Comparison of ENCODE assay signal across 8 cellular contexts in the genomic region with DNA sequence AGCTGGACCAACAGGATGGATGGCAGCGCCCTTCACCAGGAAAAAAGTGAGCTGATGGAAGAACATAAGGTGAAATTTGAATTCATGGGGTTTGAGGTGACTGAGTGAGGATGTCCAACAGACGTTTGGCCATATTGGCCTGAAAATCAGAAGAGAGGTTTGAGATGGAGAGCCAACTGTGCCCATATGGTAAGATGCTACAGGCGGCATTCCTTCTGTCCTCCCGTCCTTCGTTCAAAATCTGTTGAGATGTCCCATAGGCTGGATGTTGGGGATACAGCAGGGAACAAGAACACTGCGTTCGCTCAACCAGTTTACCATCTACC. TPM values are rescaled to one million over a fixed set of nuclear protein-coding genes. Genes with fewer than 3 reads are reported as not detected.
DNase-seq lines count a peak whose midpoint lies in the region; ATAC-seq and TF ChIP-seq lines count a peak whose summit lies in the region.

No MANE protein-coding gene starts in this region.

- H3K36me3 ChIP-seq in NT2/D1 (ENCODE audit: insufficient read depth, insufficient read length, low read length): peaks cover 19% of the 10 kb centered on the region
- H3K36me3 ChIP-seq in neuron (ENCODE audit: insufficient read depth, low read length): peaks cover 16% of the 10 kb centered on the region

- peak overlapping the region; percentile 14 for H3K27ac Mint-ChIP-seq in endothelial cell (ENCODE audit: unreplicated experiment)

- H3K4me3 Mint-ChIP-seq in endothelial cell (ENCODE audit: unreplicated experiment): peak overlapping the region; percentile 87

- DNase-seq in NT2/D1 (ENCODE audit: low read depth, low spot score): no peak
- DNase-seq in endothelial cell (ENCODE audit: low spot score): no peak
- DNase-seq in NOMO-1 treated with DMSO at 0.1 percent for 48 hours (lab: John Stamatoyannopoulos, UW; ENCODE audit: unreplicated experiment): no peak
- no peak for DNase-seq in iPS-NIHi11 (ENCODE audit: low spot score)

- peak; percentile 9 for ATAC-seq in GM19452 (IDR thresholded peaks at IDR 0.05; ENCODE audit: unreplicated experiment)
- no peak for ATAC-seq in GM19324 (IDR thresholded peaks at IDR 0.05; ENCODE audit: low FRiP score, unreplicated experiment)
- ATAC-seq in GM18502 (IDR thresholded peaks at IDR 0.05; ENCODE audit: poor library complexity, unreplicated experiment): no peak

- peaks cover 2% of the 10 kb centered on the region for H3K27me3 Mint-ChIP-seq in endothelial cell (ENCODE audit: unreplicated experiment)

- no peaks in the 10 kb centered on the region for H3K9me3 Mint-ChIP-seq in endothelial cell (ENCODE audit: unreplicated experiment)

- peaks cover 2% of the 10 kb centered on the region for H3K36me3 Mint-ChIP-seq in endothelial cell (ENCODE audit: low read depth, unreplicated experiment)

- H3K9me3 ChIP-seq in NT2/D1 (ENCODE audit: insufficient read depth, low read length): no peaks in the 10 kb centered on the region
- H3K9me3 ChIP-seq in neuron (ENCODE audit: low read length): no peaks in the 10 kb centered on the region

- H3K9ac ChIP-seq in NT2/D1 (ENCODE audit: insufficient read length, low read depth): peak overlapping the region; percentile 85

- H3K4me3 ChIP-seq in NT2/D1 (ENCODE audit: insufficient read length, low read depth) (peak overlapping the region; percentile 76), neuron (ENCODE audit: low read length) (peak overlapping the region; percentile 67)

- H3K4me1 ChIP-seq in NT2/D1 (ENCODE audit: insufficient read depth, insufficient read length) (peaks cover 2% of the 10 kb centered on the region), neuron (ENCODE audit: insufficient read depth, low read length) (peaks cover 16% of the 10 kb centered on the region)

- H3K4me1 Mint-ChIP-seq in endothelial cell (ENCODE audit: unreplicated experiment): peaks cover 19% of the 10 kb centered on the region

- H2AFZ ChIP-seq in neuron (ENCODE audit: low read depth, low read length): peak overlapping the region; percentile 60

- TF ChIP-seq CTCF in endothelial cell (IDR thresholded peaks at IDR 0.05; ENCODE audit: unreplicated experiment): no peak

- H3K27me3 ChIP-seq in NT2/D1 (ENCODE audit: insufficient read depth, insufficient read length) (no peaks in the 10 kb centered on the region), neuron (ENCODE audit: insufficient read depth, low read length) (no peaks in the 10 kb centered on the region)

RNA-seq across cellular contexts. Expression of gene CMTR1, which starts 0.5 kb away (rescaled TPM):
- 50.0 TPM for total RNA-seq in endothelial cell (ENCODE audit: unreplicated experiment)
